ENCODE assay signal across 25 cellular contexts in genomic region chr22:33562484-33562883, GRCh38.
DNase-seq lines count a peak whose midpoint lies in the region; ATAC-seq and TF ChIP-seq lines count a peak whose summit lies in the region.
"Had no signal": no experiment of that assay in that cellular context is flagged by ENCODE, and none has a peak within 500 bp of the region (broad histone marks: within the 10 kb centered on the region; RNA-seq: fewer than 3 reads in every experiment).

No MANE protein-coding gene starts in this region.

- peak overlapping the region in 9 of 12 donors; percentile 32 to 81 (median 63) for H3K27ac ChIP-seq in heart left ventricle
- peak overlapping the region in 7 of 11 experiments; percentile 16 to 79 (median 68); a peak in 11 of 22 replicates for H3K27ac ChIP-seq in BLaER1 treated with 17β-estradiol and CSF1 and Interleukin-3, amounts not matched to agents 10 nM and 100 nM
- H3K27ac ChIP-seq: A549 had no signal

- no peaks in the 10 kb centered on the region for H3K27me3 Mint-ChIP-seq in naive B cell

- intact Hi-C loops in heart left ventricle (cut with DNase I): loop anchor here in 1 of 10 donors (5.0 kb wide), 1 partner anchor 35 kb away; no protein-coding TSS in a partner anchor
- intact Hi-C loops in Right ventricle myocardium inferior (cut with DNase I): no loop called here

- CTCF ChIA-PET in HEK293T (lab: Yijun Ruan, JAX): interaction anchor here (0.5 kb wide), 1 partner anchor 261 kb away, joined by 3 read pairs; no protein-coding TSS in a partner anchor

- H3K4me3 ChIP-seq in heart left ventricle: no peak overlapping the region
- peak overlapping the region in 1 of 10 experiments; percentile 35; a peak in 1 of 20 replicates for H3K4me3 ChIP-seq in BLaER1 treated with 17β-estradiol and CSF1 and Interleukin-3, amounts not matched to agents 10 nM and 100 nM
- H3K4me3 ChIP-seq: A549, HAP-1 had no signal

- WGBS in heart left ventricle, 4 donors: 56 to 78% (median 63%) methylated on average over 6 of the region's 6 CpGs

- H4K20me1 ChIP-seq in BLaER1 treated with 17β-estradiol and CSF1 and Interleukin-3, amounts not matched to agents 10 nM and 100 nM: no peaks in the 10 kb centered on the region

- 0 out of 22 replicates have a peak overlapping the region, but pooled peaks of 1 of the 11 experiments have one; percentile 57 for H3K9ac ChIP-seq in BLaER1 treated with 17β-estradiol and CSF1 and Interleukin-3, amounts not matched to agents 10 nM and 100 nM

- peaks cover 55 to 69% (median 56%) of the 10 kb centered on the region in 3 donors for H3K4me1 Mint-ChIP-seq in naive B cell
- H3K4me1 Mint-ChIP-seq: CD14-positive monocyte had no signal

- no peaks in the 10 kb centered on the region for H3K27me3 ChIP-seq in heart left ventricle
- H3K27me3 ChIP-seq in BLaER1 treated with 17β-estradiol and CSF1 and Interleukin-3, amounts not matched to agents 10 nM and 100 nM: no peaks in the 10 kb centered on the region

- peaks cover 13 to 23% of the 10 kb centered on the region in 2 donors for H3K36me3 Mint-ChIP-seq in naive B cell
- H3K36me3 Mint-ChIP-seq: CD14-positive monocyte had no signal

- ATAC-seq in heart left ventricle (peak; percentile 41 to 67 (median 58)), Right ventricle myocardium inferior (no peak), naive B cell (ENCODE audit: low read depth in 2 of 2) (no peak), HG02840 (IDR thresholded peaks at IDR 0.05; ENCODE audit: low FRiP score, unreplicated experiment) (no peak)
- ATAC-seq: A549 had no signal

- TF ChIP-seq CTCF in heart left ventricle (IDR thresholded peaks at IDR 0.05): no peak

- DNase-seq in heart left ventricle: no peak
- DNase-seq in Right ventricle myocardium inferior (ENCODE audit: missing footprints): no peak
- peak; percentile 36 for DNase-seq in NCI-H146 treated with DMSO at 0.1 percent for 48 hours (lab: John Stamatoyannopoulos, UW; ENCODE audit: unreplicated experiment)
- DNase-seq in naive B cell: no peak
- no peak for DNase-seq in HEK293T (ENCODE audit: extremely low spot score)
- DNase-seq: AML-193, Calu3, DMS79 treated with DMSO at 0.1 percent for 48 hours, GF-D8, GOT3, NCI-H1092, NCI-H1417 treated with DMSO at 0.1 percent for 48 hours, NCI-H1930, NCI-H2107, NCI-H226, NCI-H526, NCI-H82, RPMI8226, SHP77 treated with DMSO at 0.1 percent for 48 hours, T-helper 1 cell had no signal

- peak overlapping the region in 5 of 8 donors; percentile 0 to 78 (median 37) for H3K4me3 Mint-ChIP-seq in naive B cell
- H3K4me3 Mint-ChIP-seq: CD14-positive monocyte had no signal

- no peak for TF ChIP-seq POLR2A in heart left ventricle (IDR thresholded peaks at IDR 0.05)

- H3K36me3 ChIP-seq in heart left ventricle: no peaks in the 10 kb centered on the region
- H3K36me3 ChIP-seq in BLaER1 treated with 17β-estradiol and CSF1 and Interleukin-3, amounts not matched to agents 10 nM and 100 nM: peaks cover 20 to 65% (median 38%) of the 10 kb centered on the region in 11 experiments; a peak in 21 of 22 replicates
- H3K36me3 ChIP-seq: HAP-1 had no signal

- peak overlapping the region in 9 of 11 experiments; percentile 67 to 93 (median 81); a peak in 18 of 22 replicates for H3K4me2 ChIP-seq in BLaER1 treated with 17β-estradiol and CSF1 and Interleukin-3, amounts not matched to agents 10 nM and 100 nM

- POLR2A ChIA-PET in HEK293T (lab: Yijun Ruan, JAX): no interaction called here

- no peaks in the 10 kb centered on the region for H3K9me3 ChIP-seq in heart left ventricle
- H3K9me3 ChIP-seq in BLaER1 treated with 17β-estradiol and CSF1 and Interleukin-3, amounts not matched to agents 10 nM and 100 nM (replicated peaks in 1 of 11): peaks cover 8 to 53% (median 44%) of the 10 kb centered on the region in 11 experiments; a peak in 21 of 22 replicates
- H3K9me3 ChIP-seq: A549, HAP-1 had no signal

- peaks cover 0 to 4% (median 0%) of the 10 kb centered on the region in 7 donors for H3K9me3 Mint-ChIP-seq in naive B cell

- H3K4me1 ChIP-seq in heart left ventricle: peaks cover 0 to 33% (median 24%) of the 10 kb centered on the region in 12 donors
- peaks cover 15 to 52% (median 47%) of the 10 kb centered on the region in 10 experiments for H3K4me1 ChIP-seq in BLaER1 treated with 17β-estradiol and CSF1 and Interleukin-3, amounts not matched to agents 10 nM and 100 nM
- H3K4me1 ChIP-seq: HAP-1 had no signal

- peak overlapping the region in 3 of 6 donors; percentile 5 to 82 (median 42) for H3K27ac Mint-ChIP-seq in naive B cell
- H3K27ac Mint-ChIP-seq: CD14-positive monocyte had no signal

TF ChIP-seq in HEK293T, 16 proteins besides CTCF, POLR2A, EP300 and RAD21:
- no peak for TF ChIP-seq SUZ12 (IDR thresholded peaks at IDR 0.05)
- no peak for TF ChIP-seq ARNT (IDR thresholded peaks at IDR 0.05)
- no peak for TF ChIP-seq SP1 (IDR thresholded peaks at IDR 0.05)
- TF ChIP-seq CTBP1 (IDR thresholded peaks at IDR 0.05; ENCODE audit: borderline replicate concordance): no peak
- no peak for TF ChIP-seq BHLHE40 (IDR thresholded peaks at IDR 0.05; ENCODE audit: borderline replicate concordance)
- TF ChIP-seq FOXM1 (IDR thresholded peaks at IDR 0.05; ENCODE audit: borderline replicate concordance): no peak
- TF ChIP-seq LEF1 (IDR thresholded peaks at IDR 0.05; ENCODE audit: borderline replicate concordance): no peak
- no peak for TF ChIP-seq FOXA1 (IDR thresholded peaks at IDR 0.05)
- TF ChIP-seq ELF4 (IDR thresholded peaks at IDR 0.05): no peak
- TF ChIP-seq PKNOX1 (IDR thresholded peaks at IDR 0.05): no peak
- no peak for TF ChIP-seq TARDBP (IDR thresholded peaks at IDR 0.05)
- TF ChIP-seq ZNF384 (IDR thresholded peaks at IDR 0.05): no peak
- TF ChIP-seq FOXK2 (IDR thresholded peaks at IDR 0.05): no peak
- TF ChIP-seq HDGF (IDR thresholded peaks at IDR 0.05; ENCODE audit: borderline replicate concordance): no peak
- no peak for TF ChIP-seq L3MBTL2 (conservative IDR thresholded peaks at IDR 0.05)
- TF ChIP-seq NFRKB (IDR thresholded peaks at IDR 0.05): no peak

Comparison
In these comparisons a context has a peak if more than half of its experiments do, and no peak if none do; other contexts are left out.
1. ATAC-seq: peak in heart left ventricle (4 of 4); none in Right ventricle myocardium inferior (single experiment), naive B cell (0 of 2) and HG02840 (single experiment).